15 cellular contexts compared by ENCODE assay signal in genomic region chr11:68896171-68896959, GRCh38. TPM values are rescaled to one million over a fixed set of nuclear protein-coding genes. Genes with fewer than 3 reads are reported as not detected.
DNase-seq lines count a peak whose midpoint lies in the region; ATAC-seq, FAIRE-seq and TF ChIP-seq lines count a peak whose summit lies in the region.
"Had no signal": no experiment of that assay in that cellular context is flagged by ENCODE, and none has a peak within 500 bp of the region (broad histone marks: within the 10 kb centered on the region; RNA-seq: fewer than 3 reads in every experiment).

No MANE protein-coding gene starts in this region.

- no peak overlapping the region for H2AFZ ChIP-seq in HepG2 (ENCODE audit: low read length)

- H4K20me1 ChIP-seq in HepG2 (ENCODE audit: insufficient read depth, low read length): no peaks in the 10 kb centered on the region

- no TSS peak for BruUV-seq in HepG2 (replicated peaks; lab: Mats Ljungman, UMichigan)

- no peak for ATAC-seq in left cardiac atrium
- ATAC-seq in HepG2: no peak; the same call in 2 of the 3 replicates
- ATAC-seq in HG03097 (IDR thresholded peaks at IDR 0.05; ENCODE audit: low FRiP score, unreplicated experiment): no peak
- ATAC-seq: A549; CD8-positive, alpha-beta T cell had no signal

- in situ Hi-C loops in HepG2 (cut with HindIII; ENCODE audit: extremely low pct_ligation_motif_present, low pct_unique_long_range_greater_than_20kb): loop anchor here (25.0 kb wide), 1 partner anchor 259 kb away; no protein-coding TSS in a partner anchor

- TF ChIP-seq RAD21 in HepG2 (CRISPR knock-in tag; IDR thresholded peaks at IDR 0.05): no peak

- FAIRE-seq in HepG2 (lab: Jason Lieb, UNC): no peak
- FAIRE-seq: A549, H1 had no signal

- H3K4me1 ChIP-seq in left ventricle myocardium inferior: peaks cover 27% of the 10 kb centered on the region
- H3K4me1 ChIP-seq in HepG2 (ENCODE audit: insufficient read depth, low read length): peaks cover 4% of the 10 kb centered on the region
- H3K4me1 ChIP-seq in spleen: peaks cover 0 to 11% (median 4%) of the 10 kb centered on the region in 6 donors
- H3K4me1 ChIP-seq: A549, Caco-2 had no signal

- H3K27me3 ChIP-seq in left ventricle myocardium inferior (ENCODE audit: low read depth) (no peaks in the 10 kb centered on the region), HepG2 (ENCODE audit: control insufficient read depth in 1 of 2, insufficient read depth in 2 of 2, low read length in 2 of 2) (no peaks in the 10 kb centered on the region), spleen (replicated peaks in 1 of 7) (no peaks in the 10 kb centered on the region)

- intact Hi-C loops in left ventricle myocardium inferior (cut with micrococcal nuclease): no loop called here
- intact Hi-C loops in left cardiac atrium (cut with DNase I): no loop called here
- intact Hi-C loops in HepG2 (cut with micrococcal nuclease; ENCODE audit: unreplicated experiment): no loop called here
- intact Hi-C loops in spleen (cut with DNase I; ENCODE audit: low total_unique reads): no loop called here
- intact Hi-C loops in activated T-helper 2 cell treated with anti-CD3 and anti-CD28 coated beads, Interferon-gamma antibody, Interleukin-2, Interleukin-4, amounts not matched to agents 10 μg/mL and 5 μg/mL and 100 μg/mL, durations not matched to agents 14 hours and 24 hours and 36 hours (cut with micrococcal nuclease): no loop called here

- no peak overlapping the region for H3K27ac Mint-ChIP-seq in activated T-helper 2 cell treated with anti-CD3 and anti-CD28 coated beads, Interferon-gamma antibody, Interleukin-2, Interleukin-4, amounts not matched to agents 10 μg/mL and 5 μg/mL and 100 μg/mL, durations not matched to agents 14 hours and 24 hours and 36 hours
- H3K27ac Mint-ChIP-seq: CD8-positive, alpha-beta T cell; HFFc6 had no signal

- 98% methylated on average over 19 of the region's 23 CpGs for WGBS in HepG2 (ENCODE audit: low lambda C conversion rate)
- 92 to 97% (median 94%) methylated on average over 22 to 23 of the region's 23 CpGs for WGBS in spleen, 5 donors

- DNase-seq in left ventricle myocardium inferior (no peak), left cardiac atrium (no peak), HepG2 (ENCODE audit: low spot score) (no peak), spleen (peak; percentile 63)
- DNase-seq in activated T-helper 2 cell treated with anti-CD3 and anti-CD28 coated beads, Interferon-gamma antibody, Interleukin-2, Interleukin-4, amounts not matched to agents 10 μg/mL and 5 μg/mL and 100 μg/mL, durations not matched to agents 14 hours and 24 hours and 36 hours (ENCODE audit: low spot score): no peak
- DNase-seq: Caco-2; CD8-positive, alpha-beta T cell; DMS53; GF-D8; HCEC 1CT; HFFc6 had no signal

- H3K4me3 Mint-ChIP-seq in activated T-helper 2 cell treated with anti-CD3 and anti-CD28 coated beads, Interferon-gamma antibody, Interleukin-2, Interleukin-4, amounts not matched to agents 10 μg/mL and 5 μg/mL and 100 μg/mL, durations not matched to agents 14 hours and 24 hours and 36 hours (ENCODE audit: low read depth): no peak overlapping the region
- H3K4me3 Mint-ChIP-seq: CD14-positive monocyte; CD8-positive, alpha-beta T cell; HFFc6 had no signal

- no peaks in the 10 kb centered on the region for H3K9me3 ChIP-seq in left ventricle myocardium inferior (replicated peaks)
- H3K9me3 ChIP-seq in HepG2 (ENCODE audit: low read length): no peaks in the 10 kb centered on the region
- H3K9me3 ChIP-seq in spleen: no peaks in the 10 kb centered on the region
- H3K9me3 ChIP-seq: A549, Caco-2 had no signal

- H3K36me3 Mint-ChIP-seq in activated T-helper 2 cell treated with anti-CD3 and anti-CD28 coated beads, Interferon-gamma antibody, Interleukin-2, Interleukin-4, amounts not matched to agents 10 μg/mL and 5 μg/mL and 100 μg/mL, durations not matched to agents 14 hours and 24 hours and 36 hours (ENCODE audit: low read depth): peaks cover 51% of the 10 kb centered on the region

- TF ChIP-seq EP300 in HepG2 (IDR thresholded peaks at IDR 0.05; ENCODE audit: low read depth in 2 of 2, low read length in 2 of 2) (no peak), HepG2 (CRISPR knock-in tag; IDR thresholded peaks at IDR 0.05; ENCODE audit: borderline replicate concordance) (no peak)

- no peak overlapping the region for H3K4me3 ChIP-seq in left ventricle myocardium inferior
- no peak overlapping the region for H3K4me3 ChIP-seq in HepG2 (replicated peaks in 1 of 3; ENCODE audit: insufficient read depth in 1 of 3, low read depth in 2 of 3, low read length in 3 of 3)
- no peak overlapping the region for H3K4me3 ChIP-seq in spleen
- H3K4me3 ChIP-seq: A549 had no signal

- CTCF ChIA-PET in HepG2 (lab: Yijun Ruan, JAX; ENCODE audit: low intra/inter-chr PET ratio, low total read pairs): no interaction called here

- H3K27me3 Mint-ChIP-seq in activated T-helper 2 cell treated with anti-CD3 and anti-CD28 coated beads, Interferon-gamma antibody, Interleukin-2, Interleukin-4, amounts not matched to agents 10 μg/mL and 5 μg/mL and 100 μg/mL, durations not matched to agents 14 hours and 24 hours and 36 hours (ENCODE audit: low read depth): no peaks in the 10 kb centered on the region

- peak overlapping the region; percentile 56 for H3K27ac ChIP-seq in left ventricle myocardium inferior (replicated peaks)
- no peak overlapping the region for H3K27ac ChIP-seq in HepG2 (ENCODE audit: extremely low read length, insufficient read depth, low read length)
- H3K27ac ChIP-seq in spleen: no peak overlapping the region
- H3K27ac ChIP-seq: A549 had no signal

- H3K9ac ChIP-seq in HepG2 (ENCODE audit: insufficient read depth, low read depth, low read length): no peak overlapping the region

- H3K79me2 ChIP-seq in HepG2 (ENCODE audit: insufficient read depth, low read length): peaks cover 8% of the 10 kb centered on the region

- H3K36me3 ChIP-seq in left ventricle myocardium inferior: peaks cover 85% of the 10 kb centered on the region
- peaks cover 31 to 71% of the 10 kb centered on the region in 2 experiments; a peak in 4 of 5 replicates for H3K36me3 ChIP-seq in HepG2 (replicated peaks in 1 of 2; ENCODE audit: control insufficient read depth in 1 of 2, insufficient read depth in 2 of 2, low read length in 2 of 2)
- peaks cover 3 to 97% (median 85%) of the 10 kb centered on the region in 6 donors for H3K36me3 ChIP-seq in spleen

- no peak overlapping the region for H3K4me2 ChIP-seq in HepG2 (ENCODE audit: low read depth, low read length)
- H3K4me2 ChIP-seq: A549 had no signal

- H3K4me1 Mint-ChIP-seq in activated T-helper 2 cell treated with anti-CD3 and anti-CD28 coated beads, Interferon-gamma antibody, Interleukin-2, Interleukin-4, amounts not matched to agents 10 μg/mL and 5 μg/mL and 100 μg/mL, durations not matched to agents 14 hours and 24 hours and 36 hours (ENCODE audit: low read depth): no peaks in the 10 kb centered on the region

- TF ChIP-seq POLR2A in HepG2 (IDR thresholded peaks at IDR 0.05; ENCODE audit: insufficient read depth in 1 of 2, low read depth in 2 of 2, low read length in 2 of 2) (no peak), spleen (IDR thresholded peaks at IDR 0.05) (no peak)

- no peaks in the 10 kb centered on the region for H3K9me3 Mint-ChIP-seq in activated T-helper 2 cell treated with anti-CD3 and anti-CD28 coated beads, Interferon-gamma antibody, Interleukin-2, Interleukin-4, amounts not matched to agents 10 μg/mL and 5 μg/mL and 100 μg/mL, durations not matched to agents 14 hours and 24 hours and 36 hours
- H3K9me3 Mint-ChIP-seq: CD14-positive monocyte; CD8-positive, alpha-beta T cell; HFFc6 had no signal

- TF ChIP-seq CTCF in left ventricle myocardium inferior (IDR thresholded peaks at IDR 0.05; ENCODE audit: borderline replicate concordance): no peak
- TF ChIP-seq CTCF in HepG2 (CRISPR knock-in tag; IDR thresholded peaks at IDR 0.05): no peak
- TF ChIP-seq CTCF in spleen (IDR thresholded peaks at IDR 0.05 in 8 of 11, conservative IDR thresholded peaks at IDR 0.05 in 3 of 11): no peak

- POLR2A ChIA-PET in HepG2 (lab: Yijun Ruan, JAX): no interaction called here

RNA-seq across cellular contexts. Expression of gene MRPL21, which starts 7.3 kb away (rescaled TPM):
- total RNA-seq in left ventricle myocardium inferior: 121 TPM
- 10 to 100 TPM; 76.0 to 89.7 TPM for total RNA-seq in left cardiac atrium
- 100 and 128 TPM in 2 replicates for total RNA-seq in HepG2 (2016; rRNA removed; fragmentation: Illumina TruSeq; extraction: Trizol)
- total RNA-seq in HepG2 (2016; cell fraction: cytosol; rRNA removed; fragmentation: Illumina TruSeq; extraction: Trizol; ENCODE audit: low read depth): 51.5 and 56.8 TPM in 2 replicates
- 90.5 and 136 TPM in 2 replicates for total RNA-seq in HepG2 (2016; cell fraction: insoluble cytoplasmic fraction; rRNA removed; fragmentation: Illumina TruSeq; extraction: Trizol)
- 53.3 and 53.5 TPM in 2 replicates for total RNA-seq in HepG2 (2016; cell fraction: membrane; rRNA removed; fragmentation: Illumina TruSeq; extraction: Trizol)
- total RNA-seq in HepG2 (2016; cell fraction: nucleus; rRNA removed; fragmentation: Illumina TruSeq; extraction: Trizol): 41.8 and 43.3 TPM in 2 replicates
- polyA plus RNA-seq in HepG2 (2011; rRNA removed): 56.3 and 61.5 TPM in 2 replicates
- polyA plus RNA-seq in HepG2 (2011; cell fraction: cytosol; rRNA removed): 52.8 and 61.9 TPM in 2 replicates
- polyA plus RNA-seq in HepG2 (2011; cell fraction: nucleus; rRNA removed): 26.4 and 27.8 TPM in 2 replicates
- 49.9 and 56.6 TPM in 2 replicates for polyA plus RNA-seq in HepG2 (2012)
- 48.1 and 59.5 TPM in 2 replicates for polyA plus RNA-seq in HepG2 (2016; cell fraction: cytosol; fragmentation: Illumina TruSeq; extraction: Trizol; ENCODE audit: low read depth)
- polyA plus RNA-seq in HepG2 (2016; cell fraction: insoluble cytoplasmic fraction; fragmentation: Illumina TruSeq; extraction: Trizol; ENCODE audit: low read depth): 119 and 125 TPM in 2 replicates
- 41.7 and 46.4 TPM in 2 replicates for polyA plus RNA-seq in HepG2 (2016; cell fraction: membrane; fragmentation: Illumina TruSeq; extraction: Trizol; ENCODE audit: low read depth)
- 59.6 and 63.8 TPM in 2 replicates for polyA plus RNA-seq in HepG2 (2016; cell fraction: nucleus; fragmentation: Illumina TruSeq; extraction: Trizol; ENCODE audit: insufficient read depth, low read depth)
- 26.5 and 74.2 TPM in 2 replicates for polyA minus RNA-seq in HepG2 (2011; rRNA and poly(A)+ RNA removed; ENCODE audit: low replicate concordance)
- 12.5 and 18.9 TPM in 2 replicates for polyA minus RNA-seq in HepG2 (2011; cell fraction: cytosol; rRNA and poly(A)+ RNA removed)
- 21.3 and 25.6 TPM in 2 replicates for polyA minus RNA-seq in HepG2 (2011; cell fraction: nucleus; rRNA and poly(A)+ RNA removed)
- total RNA-seq in spleen: 10 to 100 TPM; 11.2 to 37.4 (median 32.9) TPM
- polyA plus RNA-seq in spleen: 10 to 100 TPM; 50.5 to 81.0 (median 62.2) TPM
- total RNA-seq in activated T-helper 2 cell treated with anti-CD3 and anti-CD28 coated beads, Interferon-gamma antibody, Interleukin-2, Interleukin-4, amounts not matched to agents 10 μg/mL and 5 μg/mL and 100 μg/mL, durations not matched to agents 14 hours and 24 hours and 36 hours: 104 and 106 TPM in 2 replicates

RNA-seq across cellular contexts. Expression of gene IGHMBP2, which starts 7.3 kb away (rescaled TPM):
- total RNA-seq in left ventricle myocardium inferior (13.2 TPM), left cardiac atrium (1 to 10 TPM; 8.2 to 9.0 TPM), HepG2 (2016; rRNA removed; fragmentation: Illumina TruSeq; extraction: Trizol) (5.9 and 9.9 TPM in 2 replicates), spleen (10 to 100 TPM; 15.6 to 31.6 (median 25.3) TPM)
- total RNA-seq in HepG2 (2016; cell fraction: cytosol; rRNA removed; fragmentation: Illumina TruSeq; extraction: Trizol; ENCODE audit: low read depth): 3.2 and 3.6 TPM in 2 replicates
- total RNA-seq in HepG2 (2016; cell fraction: insoluble cytoplasmic fraction; rRNA removed; fragmentation: Illumina TruSeq; extraction: Trizol): 4.3 and 13.3 TPM in 2 replicates
- total RNA-seq in HepG2 (2016; cell fraction: membrane; rRNA removed; fragmentation: Illumina TruSeq; extraction: Trizol): 4.7 and 5.4 TPM in 2 replicates
- total RNA-seq in HepG2 (2016; cell fraction: nucleus; rRNA removed; fragmentation: Illumina TruSeq; extraction: Trizol): 12.8 and 19.6 TPM in 2 replicates
- polyA plus RNA-seq in HepG2 (2011; rRNA removed) (8.9 and 11.4 TPM in 2 replicates), spleen (10 to 100 TPM in 2 of 3 donors, 1 to 10 TPM in 1; 8.2 to 24.1 (median 21.7) TPM)
- polyA plus RNA-seq in HepG2 (2011; cell fraction: cytosol; rRNA removed): 3.7 and 3.8 TPM in 2 replicates
- 32.6 and 32.7 TPM in 2 replicates for polyA plus RNA-seq in HepG2 (2011; cell fraction: nucleus; rRNA removed)
- polyA plus RNA-seq in HepG2 (2012): 8.7 and 9.4 TPM in 2 replicates
- 1.2 and 1.7 TPM in 2 replicates for polyA plus RNA-seq in HepG2 (2016; cell fraction: cytosol; fragmentation: Illumina TruSeq; extraction: Trizol; ENCODE audit: low read depth)
- polyA plus RNA-seq in HepG2 (2016; cell fraction: insoluble cytoplasmic fraction; fragmentation: Illumina TruSeq; extraction: Trizol; ENCODE audit: low read depth): 6.1 and 8.6 TPM in 2 replicates
- 3.5 and 3.6 TPM in 2 replicates for polyA plus RNA-seq in HepG2 (2016; cell fraction: membrane; fragmentation: Illumina TruSeq; extraction: Trizol; ENCODE audit: low read depth)
- 34.8 and 38.5 TPM in 2 replicates for polyA plus RNA-seq in HepG2 (2016; cell fraction: nucleus; fragmentation: Illumina TruSeq; extraction: Trizol; ENCODE audit: insufficient read depth, low read depth)
- 24.9 and 42.4 TPM in 2 replicates for polyA minus RNA-seq in HepG2 (2011; rRNA and poly(A)+ RNA removed; ENCODE audit: low replicate concordance)
- 8.0 and 8.1 TPM in 2 replicates for polyA minus RNA-seq in HepG2 (2011; cell fraction: cytosol; rRNA and poly(A)+ RNA removed)
- polyA minus RNA-seq in HepG2 (2011; cell fraction: nucleus; rRNA and poly(A)+ RNA removed): 22.9 and 24.8 TPM in 2 replicates
- 31.3 and 31.6 TPM in 2 replicates for total RNA-seq in activated T-helper 2 cell treated with anti-CD3 and anti-CD28 coated beads, Interferon-gamma antibody, Interleukin-2, Interleukin-4, amounts not matched to agents 10 μg/mL and 5 μg/mL and 100 μg/mL, durations not matched to agents 14 hours and 24 hours and 36 hours

RNA-seq across cellular contexts. Expression of gene CPT1A, which starts 54.6 kb away (rescaled TPM):
- 73.1 TPM for total RNA-seq in left ventricle myocardium inferior
- total RNA-seq in left cardiac atrium: 10 to 100 TPM; 56.6 to 63.5 TPM
- total RNA-seq in HepG2 (2016; rRNA removed; fragmentation: Illumina TruSeq; extraction: Trizol): 5.9 and 7.0 TPM in 2 replicates
- 2.1 and 2.2 TPM in 2 replicates for total RNA-seq in HepG2 (2016; cell fraction: cytosol; rRNA removed; fragmentation: Illumina TruSeq; extraction: Trizol; ENCODE audit: low read depth)
- 5.0 and 7.5 TPM in 2 replicates for total RNA-seq in HepG2 (2016; cell fraction: insoluble cytoplasmic fraction; rRNA removed; fragmentation: Illumina TruSeq; extraction: Trizol)
- total RNA-seq in HepG2 (2016; cell fraction: membrane; rRNA removed; fragmentation: Illumina TruSeq; extraction: Trizol): 4.1 and 4.3 TPM in 2 replicates
- 9.1 and 10.4 TPM in 2 replicates for total RNA-seq in HepG2 (2016; cell fraction: nucleus; rRNA removed; fragmentation: Illumina TruSeq; extraction: Trizol)
- polyA plus RNA-seq in HepG2 (2011; rRNA removed): 7.1 and 14.3 TPM in 2 replicates
- 5.2 and 8.0 TPM in 2 replicates for polyA plus RNA-seq in HepG2 (2011; cell fraction: cytosol; rRNA removed)
- 21.8 and 25.1 TPM in 2 replicates for polyA plus RNA-seq in HepG2 (2011; cell fraction: nucleus; rRNA removed)
- polyA plus RNA-seq in HepG2 (2012): 29.0 and 36.7 TPM in 2 replicates
- polyA plus RNA-seq in HepG2 (2016; cell fraction: cytosol; fragmentation: Illumina TruSeq; extraction: Trizol; ENCODE audit: low read depth): 0.69 and 0.71 TPM in 2 replicates
- 3.6 and 4.1 TPM in 2 replicates for polyA plus RNA-seq in HepG2 (2016; cell fraction: insoluble cytoplasmic fraction; fragmentation: Illumina TruSeq; extraction: Trizol; ENCODE audit: low read depth)
- 1.4 and 1.9 TPM in 2 replicates for polyA plus RNA-seq in HepG2 (2016; cell fraction: membrane; fragmentation: Illumina TruSeq; extraction: Trizol; ENCODE audit: low read depth)
- 11.0 and 11.5 TPM in 2 replicates for polyA plus RNA-seq in HepG2 (2016; cell fraction: nucleus; fragmentation: Illumina TruSeq; extraction: Trizol; ENCODE audit: insufficient read depth, low read depth)
- 29.7 and 125 TPM in 2 replicates for polyA minus RNA-seq in HepG2 (2011; rRNA and poly(A)+ RNA removed; ENCODE audit: low replicate concordance)
- polyA minus RNA-seq in HepG2 (2011; cell fraction: cytosol; rRNA and poly(A)+ RNA removed): 18.2 and 34.1 TPM in 2 replicates
- polyA minus RNA-seq in HepG2 (2011; cell fraction: nucleus; rRNA and poly(A)+ RNA removed): 14.2 and 22.8 TPM in 2 replicates
- total RNA-seq in spleen: 100 to 1,000 TPM in 1 of 7 donors, 10 to 100 TPM in 6; 43.3 to 118 (median 73.1) TPM
- 10 to 100 TPM in 2 of 3 donors, 1 to 10 TPM in 1; 6.7 to 18.0 (median 11.0) TPM for polyA plus RNA-seq in spleen
- 45.5 and 46.6 TPM in 2 replicates for total RNA-seq in activated T-helper 2 cell treated with anti-CD3 and anti-CD28 coated beads, Interferon-gamma antibody, Interleukin-2, Interleukin-4, amounts not matched to agents 10 μg/mL and 5 μg/mL and 100 μg/mL, durations not matched to agents 14 hours and 24 hours and 36 hours
